ENCODE assay signal across 11 cellular contexts in genomic region chr5:61673007-61673735, GRCh38.
A peak's percentile ranks its signal among the peaks of the same experiment; 100 is the strongest.
DNase-seq lines count a peak whose midpoint lies in the region; ATAC-seq, FAIRE-seq and TF ChIP-seq lines count a peak whose summit lies in the region.
"Had no signal": no experiment of that assay in that cellular context is flagged by ENCODE, and none has a peak within 500 bp of the region (broad histone marks: within the 10 kb centered on the region; RNA-seq: fewer than 3 reads in every experiment).

No MANE protein-coding gene starts in this region.

- H3K27me3 Mint-ChIP-seq in neural progenitor cell (ENCODE audit: insufficient read depth, low read depth) = peaks cover 6% of the 10 kb centered on the region

- DNase-seq in GDM1 (lab: John Stamatoyannopoulos, UW) (peak; percentile 66), NCI-H2029 (lab: John Stamatoyannopoulos, UW) (peak; percentile 25), H1 (ENCODE audit: low read depth in 1 of 2, low spot score in 2 of 2) (no peak), neural progenitor cell (ENCODE audit: low spot score) (peak; percentile 68), HK-2 (ENCODE audit: unreplicated experiment) (no peak), NCI-H128 (lab: John Stamatoyannopoulos, UW; ENCODE audit: unreplicated experiment) (no peak), D341Med (ENCODE audit: low spot score) (no peak)
- DNase-seq: H9, NCI-H1694 treated with DMSO at 0.1 percent for 48 hours had no signal

- POLR2A ChIA-PET in H1 (lab: Charles Lee; ENCODE audit: partially characterized antibody) = no interaction called here

- H4K91ac ChIP-seq in H1 (replicated peaks; ENCODE audit: insufficient read length, low read length) = no peak overlapping the region

- no peak overlapping the region for H2BK120ac ChIP-seq in H1 (replicated peaks; ENCODE audit: low read depth, low read length)

- H3K27ac Mint-ChIP-seq in neural progenitor cell = peak overlapping the region; percentile 67
- H3K27ac Mint-ChIP-seq: H9 had no signal

- H3K27ac ChIP-seq in H1 (ENCODE audit: low read depth, low read length) (no peak overlapping the region), neural progenitor cell (no peak overlapping the region)

- H3K27me3 ChIP-seq in H1 (replicated peaks in 1 of 4; ENCODE audit: control insufficient read depth in 3 of 4, extremely low read depth in 1 of 4, insufficient read depth in 3 of 4, low read length in 3 of 4) (no peaks in the 10 kb centered on the region), neural progenitor cell (no peaks in the 10 kb centered on the region)

- H3K9me3 Mint-ChIP-seq in neural progenitor cell = peaks cover 9% of the 10 kb centered on the region
- H3K9me3 Mint-ChIP-seq: H9 had no signal

- TF ChIP-seq RAD21 in H1 (IDR thresholded peaks at IDR 0.05 in 1 of 2, conservative IDR thresholded peaks at IDR 0.05 in 1 of 2; ENCODE audit: low read depth in 2 of 2, low read length in 2 of 2) = no peak

- H3K4ac ChIP-seq in H1 (replicated peaks; ENCODE audit: insufficient read length, low read depth, low read length) = no peak overlapping the region

- WGBS in H1 (ENCODE audit: extremely low coverage in 1 of 2, insufficient coverage in 1 of 2, insufficient read length in 1 of 2, insufficient replicate concordance in 2 of 2, low coverage in 1 of 2, low lambda C conversion rate in 2 of 2, missing lambda C conversion rate in 1 of 2), 2 experiments = 90% methylated on average over 9 of the region's 9 CpGs; no CpG with 5 or more reads in 1 of the 2 experiments

- H3K23me2 ChIP-seq in H1 (ENCODE audit: low read depth, low read length) = 0 out of 2 replicates have a peak, but pooled peaks cover 1% of the 10 kb centered on the region

- H3K9me3 ChIP-seq in H1 (ENCODE audit: insufficient read depth in 2 of 2, low read depth in 1 of 2, low read length in 1 of 2) (no peaks in the 10 kb centered on the region), neural progenitor cell (ENCODE audit: low read depth) (no peaks in the 10 kb centered on the region)

- no peak overlapping the region for H3K23ac ChIP-seq in H1 (ENCODE audit: insufficient read length)

- H3K4me2 ChIP-seq in H1 (ENCODE audit: insufficient read depth in 1 of 2, low read depth in 2 of 2, low read length in 2 of 2) (no peak overlapping the region), neural progenitor cell (peak overlapping the region; percentile 56)

- ATAC-seq in HG02870 (IDR thresholded peaks at IDR 0.05; ENCODE audit: unreplicated experiment) = no peak

- H3K4me1 ChIP-seq in H1 (replicated peaks in 1 of 4; ENCODE audit: control insufficient read depth in 3 of 4, insufficient read depth in 4 of 4, low read length in 3 of 4) (peaks cover 0 to 2% (median 0%) of the 10 kb centered on the region in 4 experiments; a peak in 4 of 7 replicates), neural progenitor cell (peaks cover 26% of the 10 kb centered on the region)

- no peaks in the 10 kb centered on the region for H4K20me1 ChIP-seq in H1 (replicated peaks in 1 of 2; ENCODE audit: control insufficient read depth in 1 of 2, insufficient read depth in 2 of 2, low read length in 2 of 2)
- no peaks in the 10 kb centered on the region for H4K20me1 ChIP-seq in neural progenitor cell (ENCODE audit: low read depth)

- H3K18ac ChIP-seq in H1 (ENCODE audit: extremely low read depth, low read length) = no peak overlapping the region; the same call in 1 of the 2 replicates

- no peak overlapping the region for H2AK5ac ChIP-seq in H1 (ENCODE audit: low read depth, low read length)

- no peak overlapping the region for H2BK15ac ChIP-seq in H1 (ENCODE audit: low read length)

- no peak overlapping the region for H4K8ac ChIP-seq in H1 (ENCODE audit: extremely low read depth, insufficient read depth, low read length)

- no peak for FAIRE-seq in H1 (lab: Jason Lieb, UNC)
- FAIRE-seq: TTC549 had no signal

- peaks cover 8% of the 10 kb centered on the region for H3F3A ChIP-seq in neural progenitor cell (ENCODE audit: low read depth)

- H3K4me1 Mint-ChIP-seq in neural progenitor cell = peaks cover 38% of the 10 kb centered on the region

- H3K4me3 ChIP-seq in H1 (ENCODE audit: extremely low read depth in 1 of 4, insufficient read depth in 2 of 4, low read depth in 3 of 4, low read length in 4 of 4) = no peak overlapping the region
- no peak overlapping the region for H3K4me3 ChIP-seq in neural progenitor cell

- no peak overlapping the region for H2BK20ac ChIP-seq in H1 (ENCODE audit: low read length)

- TF ChIP-seq POLR2A in H1 (IDR thresholded peaks at IDR 0.05; ENCODE audit: control extremely low read depth in 1 of 2, low read depth in 2 of 2, low read length in 2 of 2) = no peak

- H4K5ac ChIP-seq in H1 (ENCODE audit: insufficient read length, low read depth, low read length) = no peak overlapping the region

- H2AFZ ChIP-seq in H1 (ENCODE audit: low read length) = no peak overlapping the region; the same call in 1 of the 2 replicates
- H2AFZ ChIP-seq in neural progenitor cell (replicated peaks) = no peak overlapping the region

- peak overlapping the region; percentile 47 for H3K4me3 Mint-ChIP-seq in neural progenitor cell
- H3K4me3 Mint-ChIP-seq: H9 had no signal

- no peak overlapping the region for H2BK12ac ChIP-seq in H1 (ENCODE audit: low read depth, low read length)

- CTCF ChIA-PET in H1 (lab: Charles Lee; ENCODE audit: partially characterized antibody) = interaction anchor here (0.6 to 2.0 kb wide), 6 partner anchors 10 to 142 kb away, joined by 3 to 7 read pairs (median 4); no protein-coding TSS in a partner anchor

- TF ChIP-seq CTCF in H1 (IDR thresholded peaks at IDR 0.05; ENCODE audit: control extremely low read depth in 1 of 3, insufficient read depth in 1 of 3, low read depth in 1 of 3, low read length in 3 of 3) (no peak), neural progenitor cell (IDR thresholded peaks at IDR 0.05) (no peak)

- H3K79me2 ChIP-seq in H1 (ENCODE audit: control insufficient read depth in 1 of 2, insufficient read depth in 2 of 2, low read length in 2 of 2) = no peaks in the 10 kb centered on the region
- H3K79me2 ChIP-seq in neural progenitor cell (ENCODE audit: low read depth) = no peaks in the 10 kb centered on the region

- H3K9ac ChIP-seq in H1 (replicated peaks in 1 of 4; ENCODE audit: extremely low read depth in 1 of 4, low read depth in 3 of 4, low read length in 3 of 4) = no peak overlapping the region
- H3K9ac ChIP-seq in neural progenitor cell = no peak overlapping the region

- H3K36me3 ChIP-seq in H1 (ENCODE audit: control insufficient read depth in 2 of 4, insufficient read depth in 4 of 4, low read length in 3 of 4) (no peaks in the 10 kb centered on the region), neural progenitor cell (no peaks in the 10 kb centered on the region)

- TF ChIP-seq EP300 in H1 (IDR thresholded peaks at IDR 0.05; ENCODE audit: borderline replicate concordance in 1 of 2, low read depth in 2 of 2, low read length in 2 of 2) = no peak

- no peaks in the 10 kb centered on the region for H3K36me3 Mint-ChIP-seq in neural progenitor cell

- H2BK5ac ChIP-seq in H1 (ENCODE audit: low read depth, low read length) = no peak overlapping the region

- no peak overlapping the region for H3K14ac ChIP-seq in H1 (ENCODE audit: insufficient read length)

- H3K79me1 ChIP-seq in H1 (ENCODE audit: low read depth, low read length) = no peaks in the 10 kb centered on the region

- H3K56ac ChIP-seq in H1 (replicated peaks; ENCODE audit: insufficient read length, low read depth, low read length) = no peak overlapping the region

TF ChIP-seq in H1, 55 proteins besides CTCF, POLR2A, EP300 and RAD21:
- no peak for TF ChIP-seq TAF1 (IDR thresholded peaks at IDR 0.05; ENCODE audit: low read depth, low read length)
- 0 out of 2 replicates have a peak, but pooled peaks have one; percentile 20 for TF ChIP-seq BACH1 (IDR thresholded peaks at IDR 0.05; ENCODE audit: low read length)
- TF ChIP-seq CHD2 (IDR thresholded peaks at IDR 0.05; ENCODE audit: low read length) = no peak
- TF ChIP-seq MAFK (IDR thresholded peaks at IDR 0.05; ENCODE audit: low read depth, low read length) = no peak
TF ChIP-seq in H1: peak in this region for 1.

Comparison
In these comparisons a context has a peak if more than half of its experiments do, and no peak if none do; other contexts are left out.
1. DNase-seq: peak in GDM1 (single experiment), NCI-H2029 (single experiment) and neural progenitor cell (single experiment); none in H1 (0 of 2), HK-2 (single experiment), NCI-H128 (single experiment) and D341Med (single experiment).